ENCODE assay signal across 19 cellular contexts in genomic region chr10:90269699-90270098, GRCh38.
"Had no signal": no experiment of that assay in that cellular context is flagged by ENCODE, and none has a peak within 500 bp of the region (broad histone marks: within the 10 kb centered on the region; RNA-seq: fewer than 3 reads in every experiment).

No MANE protein-coding gene starts in this region.

- H3K27me3 ChIP-seq: esophagus muscularis mucosa, gastrocnemius medialis, right lobe of liver, tibial artery, upper lobe of left lung, uterus had no signal

- H3K4me3 Mint-ChIP-seq: effector memory CD8-positive, alpha-beta T cell; naive thymus-derived CD4-positive, alpha-beta T cell; nephron progenitor cell; stimulated activated effector memory CD8-positive, alpha-beta T cell treated with anti-CD3 and anti-CD28 coated beads, Interleukin-12 subunit alpha, Interleukin-12 subunit beta, amount 100 ng/mL, for 72 hours; stimulated activated naive CD8-positive, alpha-beta T cell treated with anti-CD3 and anti-CD28 coated beads, Interleukin-15, Interleukin-2, amounts not matched to agents 100 ng/mL and 50 ng/mL, for 24 hours had no signal

- H3K27ac ChIP-seq: epithelial cell of prostate, esophagus muscularis mucosa, gastrocnemius medialis, psoas muscle, right lobe of liver, tibial artery, upper lobe of left lung, uterus had no signal

- H3K4me3 ChIP-seq: esophagus muscularis mucosa, gastrocnemius medialis, lung, psoas muscle, right lobe of liver, tibial artery, upper lobe of left lung, uterus had no signal

- H3K4me1 ChIP-seq: esophagus muscularis mucosa, gastrocnemius medialis, psoas muscle, right lobe of liver, tibial artery, upper lobe of left lung, uterus had no signal

- H3K9me3 Mint-ChIP-seq: nephron progenitor cell; stimulated activated effector memory CD8-positive, alpha-beta T cell treated with anti-CD3 and anti-CD28 coated beads, Interleukin-12 subunit alpha, Interleukin-12 subunit beta, amount 100 ng/mL, for 72 hours; stimulated activated naive CD8-positive, alpha-beta T cell treated with anti-CD3 and anti-CD28 coated beads, Interleukin-15, Interleukin-2, amounts not matched to agents 100 ng/mL and 50 ng/mL, for 24 hours had no signal

- H3K27me3 Mint-ChIP-seq: effector memory CD8-positive, alpha-beta T cell; stimulated activated naive CD8-positive, alpha-beta T cell treated with anti-CD3 and anti-CD28 coated beads, Interleukin-15, Interleukin-2, amounts not matched to agents 100 ng/mL and 50 ng/mL, for 24 hours had no signal

- H3K9me3 ChIP-seq: esophagus muscularis mucosa, gastrocnemius medialis, psoas muscle, right lobe of liver, tibial artery, upper lobe of left lung, uterus had no signal

- ATAC-seq: effector memory CD8-positive, alpha-beta T cell; gastrocnemius medialis; left ventricle myocardium superior; naive thymus-derived CD4-positive, alpha-beta T cell; psoas muscle; right lobe of liver; stimulated activated effector memory CD8-positive, alpha-beta T cell treated with anti-CD3 and anti-CD28 coated beads, Interleukin-12 subunit alpha, Interleukin-12 subunit beta, amount 100 ng/mL, for 72 hours had no signal

- H3K27ac Mint-ChIP-seq: effector memory CD8-positive, alpha-beta T cell; naive thymus-derived CD4-positive, alpha-beta T cell; nephron progenitor cell; stimulated activated effector memory CD8-positive, alpha-beta T cell treated with anti-CD3 and anti-CD28 coated beads, Interleukin-12 subunit alpha, Interleukin-12 subunit beta, amount 100 ng/mL, for 72 hours; stimulated activated naive CD8-positive, alpha-beta T cell treated with anti-CD3 and anti-CD28 coated beads, Interleukin-15, Interleukin-2, amounts not matched to agents 100 ng/mL and 50 ng/mL, for 24 hours had no signal

- DNase-seq: effector memory CD8-positive, alpha-beta T cell; gastrocnemius medialis; left ventricle myocardium superior; mesendoderm; naive thymus-derived CD4-positive, alpha-beta T cell; nephron progenitor cell; psoas muscle; retina; right lobe of liver; stimulated activated CD4-positive, alpha-beta T cell treated with anti-CD3 and anti-CD28 coated beads, Interleukin-4, amount 100 ng/mL, for 1 hour; stimulated activated CD8-positive, alpha-beta memory T cell treated with anti-CD3 and anti-CD28 coated beads, Interleukin-4, amount 100 ng/mL, for 48 hours; tibial artery; upper lobe of left lung; uterus had no signal

- H3K36me3 ChIP-seq: esophagus muscularis mucosa, gastrocnemius medialis, right lobe of liver, tibial artery, upper lobe of left lung, uterus had no signal

- H3K4me1 Mint-ChIP-seq: naive thymus-derived CD4-positive, alpha-beta T cell; nephron progenitor cell; stimulated activated effector memory CD8-positive, alpha-beta T cell treated with anti-CD3 and anti-CD28 coated beads, Interleukin-12 subunit alpha, Interleukin-12 subunit beta, amount 100 ng/mL, for 72 hours had no signal

- H3K36me3 Mint-ChIP-seq: naive thymus-derived CD4-positive, alpha-beta T cell; stimulated activated effector memory CD8-positive, alpha-beta T cell treated with anti-CD3 and anti-CD28 coated beads, Interleukin-12 subunit alpha, Interleukin-12 subunit beta, amount 100 ng/mL, for 72 hours had no signal
